In genomic region chr11:122721964-122722266, GRCh38 we compare ENCODE assay signal across 14 cellular contexts.
DNase-seq lines count a peak whose midpoint lies in the region; ATAC-seq and TF ChIP-seq lines count a peak whose summit lies in the region.
"Had no signal": no experiment of that assay in that cellular context is flagged by ENCODE, and none has a peak within 500 bp of the region (broad histone marks: within the 10 kb centered on the region; RNA-seq: fewer than 3 reads in every experiment).

No MANE protein-coding gene starts in this region.

- H3K27me3 Mint-ChIP-seq in activated naive CD8-positive, alpha-beta T cell treated with anti-CD3 and anti-CD28 coated beads, Interleukin-2, amount 10 ng/mL, durations not matched to agents 7 days and 5 days: no peaks in the 10 kb centered on the region
- no peaks in the 10 kb centered on the region for H3K27me3 Mint-ChIP-seq in neural progenitor cell (ENCODE audit: insufficient read depth, low read depth)

- ATAC-seq in activated naive CD8-positive, alpha-beta T cell treated with anti-CD3 and anti-CD28 coated beads, Interleukin-2, amount 10 ng/mL, durations not matched to agents 7 days and 5 days (ENCODE audit: low read depth): peak; percentile 12
- ATAC-seq in HG02571 (IDR thresholded peaks at IDR 0.05; ENCODE audit: unreplicated experiment) (no peak), GM18861 (IDR thresholded peaks at IDR 0.05; ENCODE audit: unreplicated experiment) (no peak)

- H2AFZ ChIP-seq in neural progenitor cell (replicated peaks): no peak overlapping the region

- H3K4me3 ChIP-seq in neural progenitor cell: no peak overlapping the region
- H3K4me3 ChIP-seq: heart left ventricle, tibial nerve had no signal

- no peak overlapping the region for H3K27ac ChIP-seq in neural progenitor cell
- H3K27ac ChIP-seq: heart left ventricle, tibial nerve had no signal

- H3K27me3 ChIP-seq in neural progenitor cell: no peaks in the 10 kb centered on the region
- H3K27me3 ChIP-seq: heart left ventricle, tibial nerve had no signal

- H3K4me3 Mint-ChIP-seq in activated naive CD8-positive, alpha-beta T cell treated with anti-CD3 and anti-CD28 coated beads, Interleukin-2, amount 10 ng/mL, durations not matched to agents 7 days and 5 days: peak overlapping the region; percentile 54
- no peak overlapping the region for H3K4me3 Mint-ChIP-seq in neural progenitor cell

- no peak for TF ChIP-seq CTCF in neural progenitor cell (IDR thresholded peaks at IDR 0.05)

- POLR2A ChIA-PET in activated naive CD8-positive, alpha-beta T cell treated with anti-CD3 and anti-CD28 coated beads, Interleukin-2, amount 10 ng/mL, durations not matched to agents 7 days and 5 days (lab: Charles Lee): interaction anchor here (1.0 to 2.9 kb wide), 7 partner anchors 10 to 66 kb away, joined by 3 to 14 read pairs (median 3); partner anchors contain the start of gene UBASH3B

- no peaks in the 10 kb centered on the region for H3K79me2 ChIP-seq in neural progenitor cell (ENCODE audit: low read depth)

- H3K36me3 Mint-ChIP-seq in activated naive CD8-positive, alpha-beta T cell treated with anti-CD3 and anti-CD28 coated beads, Interleukin-2, amount 10 ng/mL, durations not matched to agents 7 days and 5 days: peaks cover 17% of the 10 kb centered on the region
- H3K36me3 Mint-ChIP-seq in neural progenitor cell: no peaks in the 10 kb centered on the region

- peaks cover 15% of the 10 kb centered on the region for H3K4me1 ChIP-seq in neural progenitor cell

- H3K9me3 Mint-ChIP-seq in activated naive CD8-positive, alpha-beta T cell treated with anti-CD3 and anti-CD28 coated beads, Interleukin-2, amount 10 ng/mL, durations not matched to agents 7 days and 5 days: no peaks in the 10 kb centered on the region
- no peaks in the 10 kb centered on the region for H3K9me3 Mint-ChIP-seq in neural progenitor cell

- no peaks in the 10 kb centered on the region for H4K20me1 ChIP-seq in neural progenitor cell (ENCODE audit: low read depth)

- H3K9me3 ChIP-seq in neural progenitor cell (ENCODE audit: low read depth): no peaks in the 10 kb centered on the region
- H3K9me3 ChIP-seq: heart left ventricle, tibial nerve had no signal

- H3K9ac ChIP-seq in neural progenitor cell: no peak overlapping the region

- H3K4me1 Mint-ChIP-seq in activated naive CD8-positive, alpha-beta T cell treated with anti-CD3 and anti-CD28 coated beads, Interleukin-2, amount 10 ng/mL, durations not matched to agents 7 days and 5 days: peaks cover 76% of the 10 kb centered on the region
- H3K4me1 Mint-ChIP-seq in neural progenitor cell: peaks cover 36% of the 10 kb centered on the region

- peaks cover 6% of the 10 kb centered on the region for H3F3A ChIP-seq in neural progenitor cell (ENCODE audit: low read depth)

- H3K36me3 ChIP-seq in neural progenitor cell: no peaks in the 10 kb centered on the region
- H3K36me3 ChIP-seq: heart left ventricle, tibial nerve had no signal

- H3K27ac Mint-ChIP-seq in activated naive CD8-positive, alpha-beta T cell treated with anti-CD3 and anti-CD28 coated beads, Interleukin-2, amount 10 ng/mL, durations not matched to agents 7 days and 5 days: peak overlapping the region; percentile 73
- no peak overlapping the region for H3K27ac Mint-ChIP-seq in neural progenitor cell

- DNase-seq in AG20443 (ENCODE audit: low spot score) (peak; percentile 61), HPDE6-E6E7 (ENCODE audit: extremely low spot score) (peak; percentile 66), kidney glomerular epithelial cell (lab: John Stamatoyannopoulos, UW) (peak; percentile 38), NCI-H146 treated with DMSO at 0.1 percent for 48 hours (lab: John Stamatoyannopoulos, UW; ENCODE audit: unreplicated experiment) (no peak), neural progenitor cell (ENCODE audit: low spot score) (no peak)
- no peak for DNase-seq in activated naive CD8-positive, alpha-beta T cell treated with anti-CD3 and anti-CD28 coated beads, Interleukin-2, amount 10 ng/mL, durations not matched to agents 7 days and 5 days
- DNase-seq: aorta; heart left ventricle; NCI-H446; stimulated activated CD4-positive, alpha-beta T cell treated with anti-CD3 and anti-CD28 coated beads, Interleukin-4, amount 100 ng/mL, for 1 hour; T1000 had no signal

- H3K4me2 ChIP-seq in neural progenitor cell: no peak overlapping the region

Comparison
In these comparisons a context has a peak if more than half of its experiments do, and no peak if none do; other contexts are left out.
1. DNase-seq: peak in AG20443 (single experiment), HPDE6-E6E7 (single experiment) and kidney glomerular epithelial cell (single experiment); none in activated naive CD8-positive, alpha-beta T cell treated with anti-CD3 and anti-CD28 coated beads, Interleukin-2, amount 10 ng/mL, durations not matched to agents 7 days and 5 days (single experiment), NCI-H146 treated with DMSO at 0.1 percent for 48 hours (single experiment) and neural progenitor cell (single experiment).